9 cellular contexts compared by ENCODE assay signal in genomic region chr9:131658753-131659129, GRCh38.
DNase-seq lines count a peak whose midpoint lies in the region; TF ChIP-seq lines count a peak whose summit lies in the region.
"Had no signal": no experiment of that assay in that cellular context is flagged by ENCODE, and none has a peak within 500 bp of the region (broad histone marks: within the 10 kb centered on the region; RNA-seq: fewer than 3 reads in every experiment).

No MANE protein-coding gene starts in this region.

- no peaks in the 10 kb centered on the region for H3K9me3 ChIP-seq in SJCRH30 (replicated peaks)
- no peaks in the 10 kb centered on the region for H3K9me3 ChIP-seq in esophagus squamous epithelium
- H3K9me3 ChIP-seq in spleen: no peaks in the 10 kb centered on the region

- H3K27me3 Mint-ChIP-seq in T-helper 2 cell treated with Interferon-gamma antibody and Interleukin-4, amounts not matched to agents 5 μg/mL and 100 μg/mL, for 36 hours (ENCODE audit: low read depth): no peaks in the 10 kb centered on the region

- peaks cover 17% of the 10 kb centered on the region for H3K4me1 ChIP-seq in SJCRH30
- H3K4me1 ChIP-seq in esophagus squamous epithelium: peaks cover 11 to 70% (median 42%) of the 10 kb centered on the region in 3 donors
- H3K4me1 ChIP-seq in spleen: peaks cover 42 to 100% (median 77%) of the 10 kb centered on the region in 6 donors

- H3K4me3 Mint-ChIP-seq in T-helper 2 cell treated with Interferon-gamma antibody and Interleukin-4, amounts not matched to agents 5 μg/mL and 100 μg/mL, for 36 hours: peak overlapping the region; percentile 64

- TF ChIP-seq CTCF in esophagus squamous epithelium (IDR thresholded peaks at IDR 0.05) (no peak), spleen (IDR thresholded peaks at IDR 0.05 in 8 of 11, conservative IDR thresholded peaks at IDR 0.05 in 3 of 11) (no peak)

- peak overlapping the region; percentile 41 for H3K27ac ChIP-seq in SJCRH30
- H3K27ac ChIP-seq in esophagus squamous epithelium: peak overlapping the region; percentile 36 to 69 (median 61)
- peak overlapping the region in 5 of 8 donors; percentile 17 to 93 (median 87) for H3K27ac ChIP-seq in spleen

- H3K4me3 ChIP-seq in SJCRH30: no peak overlapping the region
- no peak overlapping the region for H3K4me3 ChIP-seq in esophagus squamous epithelium
- no peak overlapping the region for H3K4me3 ChIP-seq in spleen

- H3K36me3 Mint-ChIP-seq in T-helper 2 cell treated with Interferon-gamma antibody and Interleukin-4, amounts not matched to agents 5 μg/mL and 100 μg/mL, for 36 hours (ENCODE audit: low read depth): peaks cover 12% of the 10 kb centered on the region

- H3K9me3 Mint-ChIP-seq in T-helper 2 cell treated with Interferon-gamma antibody and Interleukin-4, amounts not matched to agents 5 μg/mL and 100 μg/mL, for 36 hours: no peaks in the 10 kb centered on the region

- peak overlapping the region; percentile 90 for H3K27ac Mint-ChIP-seq in T-helper 2 cell treated with Interferon-gamma antibody and Interleukin-4, amounts not matched to agents 5 μg/mL and 100 μg/mL, for 36 hours

- WGBS in esophagus squamous epithelium, 2 donors: 54 to 63% methylated on average over 4 of the region's 4 CpGs
- WGBS in spleen, 5 donors: 78 to 86% (median 79%) methylated on average over 4 of the region's 4 CpGs

- peaks cover 68% of the 10 kb centered on the region for H3K4me1 Mint-ChIP-seq in T-helper 2 cell treated with Interferon-gamma antibody and Interleukin-4, amounts not matched to agents 5 μg/mL and 100 μg/mL, for 36 hours (ENCODE audit: low read depth)

- no peak for TF ChIP-seq POLR2A in esophagus squamous epithelium (IDR thresholded peaks at IDR 0.05)
- TF ChIP-seq POLR2A in spleen (IDR thresholded peaks at IDR 0.05): no peak

- DNase-seq in T-helper 2 cell treated with Interferon-gamma antibody and Interleukin-4, amounts not matched to agents 5 μg/mL and 100 μg/mL, for 36 hours (ENCODE audit: low spot score): no peak
- DNase-seq in T-helper 2 cell (no peak), SJCRH30 (peak; percentile 18 to 51), esophagus squamous epithelium (lab: John Stamatoyannopoulos, UW) (no peak), spleen (no peak), hippocampal formation (lab: John Stamatoyannopoulos, UW) (no peak), H4 (ENCODE audit: low spot score) (no peak), SIG-M5 treated with dmso at 0.1 percent for 504 hours (lab: John Stamatoyannopoulos, UW; ENCODE audit: unreplicated experiment) (no peak)
- DNase-seq: NCI-H1105 had no signal

- H3K36me3 ChIP-seq in SJCRH30: no peaks in the 10 kb centered on the region
- H3K36me3 ChIP-seq in esophagus squamous epithelium: no peaks in the 10 kb centered on the region
- H3K36me3 ChIP-seq in spleen: peaks cover 0 to 6% (median 0%) of the 10 kb centered on the region in 6 donors

- intact Hi-C loops in esophagus squamous epithelium (cut with DNase I): no loop called here
- intact Hi-C loops in spleen (cut with DNase I; ENCODE audit: low total_unique reads): no loop called here

- no peaks in the 10 kb centered on the region for H3K27me3 ChIP-seq in SJCRH30
- no peaks in the 10 kb centered on the region for H3K27me3 ChIP-seq in esophagus squamous epithelium
- H3K27me3 ChIP-seq in spleen (replicated peaks in 1 of 7): no peaks in the 10 kb centered on the region

Comparison
In these comparisons a context has a peak if more than half of its experiments do, and no peak if none do; other contexts are left out.
1. DNase-seq: peak in SJCRH30 (2 of 2); none in T-helper 2 cell treated with Interferon-gamma antibody and Interleukin-4, amounts not matched to agents 5 μg/mL and 100 μg/mL, for 36 hours (single experiment), T-helper 2 cell (0 of 5), esophagus squamous epithelium (single experiment), spleen (single experiment), hippocampal formation (0 of 2), H4 (single experiment) and SIG-M5 treated with dmso at 0.1 percent for 504 hours (single experiment).
2. Peak in every context shown above with its lines, with median percentiles within 50 percentile points of each other: H3K27ac ChIP-seq.